8 cellular contexts compared by ENCODE assay signal in genomic region chr1:207826557-207827487, GRCh38.
DNase-seq lines count a peak whose midpoint lies in the region; ATAC-seq and TF ChIP-seq lines count a peak whose summit lies in the region.

No MANE protein-coding gene starts in this region.

- TF ChIP-seq POLR2A in suprapubic skin (IDR thresholded peaks at IDR 0.05) = no peak

- peaks cover 86% of the 10 kb centered on the region for H3K4me1 Mint-ChIP-seq in T-helper 1 cell treated with Interleukin-12 subunit alpha and Interleukin-12 subunit beta and Interleukin-4 antibody, amounts not matched to agents 30 μg/mL and 1 μg/mL, for 36 hours (ENCODE audit: low read depth)
- peaks cover 95% of the 10 kb centered on the region for H3K4me1 Mint-ChIP-seq in activated naive CD8-positive, alpha-beta T cell (ENCODE audit: low read depth)

- TF ChIP-seq EP300 in suprapubic skin (IDR thresholded peaks at IDR 0.05) = no peak

- H3K36me3 Mint-ChIP-seq in T-helper 1 cell treated with Interleukin-12 subunit alpha and Interleukin-12 subunit beta and Interleukin-4 antibody, amounts not matched to agents 30 μg/mL and 1 μg/mL, for 36 hours (ENCODE audit: low read depth) = peaks cover 21% of the 10 kb centered on the region
- H3K36me3 Mint-ChIP-seq in activated naive CD8-positive, alpha-beta T cell = no peaks in the 10 kb centered on the region

- no peaks in the 10 kb centered on the region for H3K9me3 ChIP-seq in suprapubic skin

- DNase-seq in T-helper 1 cell (no peak), left colon (peak; percentile 74 to 77), suprapubic skin (ENCODE audit: low spot score in 2 of 2) (peak in 1 of 2 donors; percentile 81)
- DNase-seq in stimulated activated CD4-positive, alpha-beta T cell treated with anti-CD3 and anti-CD28 coated beads, Interleukin-12 subunit alpha, Interleukin-12 subunit beta, amount 100 ng/mL, for 4 hours = no peak

- H3K27ac ChIP-seq in suprapubic skin = peak overlapping the region; percentile 93

- H3K4me3 Mint-ChIP-seq in T-helper 1 cell treated with Interleukin-12 subunit alpha and Interleukin-12 subunit beta and Interleukin-4 antibody, amounts not matched to agents 30 μg/mL and 1 μg/mL, for 36 hours = peak overlapping the region; percentile 88
- H3K4me3 Mint-ChIP-seq in activated naive CD8-positive, alpha-beta T cell = peak overlapping the region; percentile 87

- H3K4me3 ChIP-seq in suprapubic skin = peak overlapping the region; percentile 38

- peaks cover 4% of the 10 kb centered on the region for H3K27me3 Mint-ChIP-seq in T-helper 1 cell treated with Interleukin-12 subunit alpha and Interleukin-12 subunit beta and Interleukin-4 antibody, amounts not matched to agents 30 μg/mL and 1 μg/mL, for 36 hours (ENCODE audit: low read depth)
- H3K27me3 Mint-ChIP-seq in activated naive CD8-positive, alpha-beta T cell = no peaks in the 10 kb centered on the region

- intact Hi-C loops in left colon (cut with DNase I, micrococcal nuclease) = loop anchor here in 1 of 2 donors (2.0 kb wide), 1 partner anchor 44 kb away; no protein-coding TSS in a partner anchor

- peak overlapping the region; percentile 99 for H3K27ac Mint-ChIP-seq in T-helper 1 cell treated with Interleukin-12 subunit alpha and Interleukin-12 subunit beta and Interleukin-4 antibody, amounts not matched to agents 30 μg/mL and 1 μg/mL, for 36 hours
- H3K27ac Mint-ChIP-seq in activated naive CD8-positive, alpha-beta T cell = peak overlapping the region; percentile 98

- H3K9me3 Mint-ChIP-seq in T-helper 1 cell treated with Interleukin-12 subunit alpha and Interleukin-12 subunit beta and Interleukin-4 antibody, amounts not matched to agents 30 μg/mL and 1 μg/mL, for 36 hours = no peaks in the 10 kb centered on the region
- H3K9me3 Mint-ChIP-seq in activated naive CD8-positive, alpha-beta T cell (ENCODE audit: low read depth) = no peaks in the 10 kb centered on the region

- ATAC-seq in left colon (peak; percentile 61), GM21825 (IDR thresholded peaks at IDR 0.05; ENCODE audit: unreplicated experiment) (no peak), HG03432 (IDR thresholded peaks at IDR 0.05; ENCODE audit: unreplicated experiment) (no peak)

- no peaks in the 10 kb centered on the region for H3K27me3 ChIP-seq in suprapubic skin

- WGBS in suprapubic skin = 39% methylated on average over 14 of the region's 18 CpGs

- H3K4me1 ChIP-seq in suprapubic skin = peaks cover 94% of the 10 kb centered on the region

- H3K36me3 ChIP-seq in suprapubic skin = no peaks in the 10 kb centered on the region

- TF ChIP-seq CTCF in suprapubic skin (IDR thresholded peaks at IDR 0.05) = no peak

Comparison
In these comparisons a context has a peak if more than half of its experiments do, and no peak if none do; other contexts are left out.
1. DNase-seq: peak in left colon (2 of 2); none in T-helper 1 cell (0 of 5) and stimulated activated CD4-positive, alpha-beta T cell treated with anti-CD3 and anti-CD28 coated beads, Interleukin-12 subunit alpha, Interleukin-12 subunit beta, amount 100 ng/mL, for 4 hours (single experiment).